In the genomic region with DNA sequence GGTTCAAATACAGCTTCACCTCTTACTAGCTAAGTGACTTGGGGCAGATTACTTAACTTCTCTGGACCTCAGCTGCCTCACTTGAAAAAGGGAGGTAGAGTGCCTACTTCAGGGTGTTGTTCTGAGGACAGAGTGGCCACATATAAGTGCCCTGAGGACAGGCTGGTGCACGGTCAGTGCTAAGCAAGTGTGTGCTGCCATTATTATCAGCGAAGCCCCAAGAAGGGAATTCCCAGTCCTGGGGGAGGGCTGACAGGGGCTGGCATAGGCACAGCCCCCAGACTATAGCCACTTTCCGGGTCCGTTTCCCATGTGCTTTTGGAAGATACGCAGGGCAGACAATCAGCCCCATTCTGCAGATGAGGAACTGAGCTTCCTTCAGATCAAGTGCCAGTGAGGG, we compare ENCODE assay signal across 11 cellular contexts. TPM values are rescaled to one million over a fixed set of nuclear protein-coding genes. Genes with fewer than 3 reads are reported as not detected.
A peak's percentile ranks its signal among the peaks of the same experiment; 100 is the strongest.
DNase-seq lines count a peak whose midpoint lies in the region; ATAC-seq and TF ChIP-seq lines count a peak whose summit lies in the region.
"Had no signal": no experiment of that assay in that cellular context is flagged by ENCODE, and none has a peak within 500 bp of the region (broad histone marks: within the 10 kb centered on the region; RNA-seq: fewer than 3 reads in every experiment).

No MANE protein-coding gene starts in this region.

- H3K27ac ChIP-seq in BLaER1 (no peak overlapping the region), RWPE1 (peak overlapping the region; percentile 99), esophagus squamous epithelium (peak overlapping the region; percentile 98 to 100 (median 99))

- H3K36me3 Mint-ChIP-seq in progenitor cell of endocrine pancreas (ENCODE audit: insufficient read depth): no peaks in the 10 kb centered on the region
- H3K36me3 Mint-ChIP-seq: WTC11 had no signal

- H3K27me3 ChIP-seq in BLaER1 (no peaks in the 10 kb centered on the region), esophagus squamous epithelium (no peaks in the 10 kb centered on the region)

- TF ChIP-seq POLR2A in esophagus squamous epithelium (IDR thresholded peaks at IDR 0.05): no peak

- H3K4me3 ChIP-seq in BLaER1: no peak overlapping the region
- H3K4me3 ChIP-seq in esophagus squamous epithelium: peak overlapping the region in 3 of 4 donors; percentile 79 to 100 (median 92)

- H3K36me3 ChIP-seq in BLaER1: peaks cover 25% of the 10 kb centered on the region; the same call in 1 of the 2 replicates
- no peaks in the 10 kb centered on the region for H3K36me3 ChIP-seq in esophagus squamous epithelium

- peak overlapping the region; percentile 99 for H3K27ac Mint-ChIP-seq in progenitor cell of endocrine pancreas

- H3K27me3 Mint-ChIP-seq in progenitor cell of endocrine pancreas: no peaks in the 10 kb centered on the region

- TF ChIP-seq CTCF in RWPE1 (conservative IDR thresholded peaks at IDR 0.05; ENCODE audit: low read depth) (no peak), esophagus squamous epithelium (IDR thresholded peaks at IDR 0.05) (no peak), progenitor cell of endocrine pancreas (IDR thresholded peaks at IDR 0.05; ENCODE audit: unreplicated experiment) (no peak)

- no peak overlapping the region for H3K4me3 Mint-ChIP-seq in progenitor cell of endocrine pancreas (ENCODE audit: low read depth)

- H3K4me1 Mint-ChIP-seq in progenitor cell of endocrine pancreas (ENCODE audit: low read depth): peaks cover 37% of the 10 kb centered on the region

- 20 to 85% methylated on average over 1 to 5 of the region's 5 CpGs for WGBS in esophagus squamous epithelium, 2 donors

- ATAC-seq in GM18519 (IDR thresholded peaks at IDR 0.05; ENCODE audit: low FRiP score, unreplicated experiment) (no peak), HG02938 (IDR thresholded peaks at IDR 0.05; ENCODE audit: unreplicated experiment) (no peak)
- ATAC-seq: WTC11 had no signal

- DNase-seq in RWPE1 (ENCODE audit: low spot score): no peak
- DNase-seq in esophagus squamous epithelium (lab: John Stamatoyannopoulos, UW): no peak
- DNase-seq in progenitor cell of endocrine pancreas (ENCODE audit: low spot score, unreplicated experiment): no peak
- no peak for DNase-seq in mucosa of gallbladder (ENCODE audit: low spot score)
- no peak for DNase-seq in NCI-H2227 (lab: John Stamatoyannopoulos, UW; ENCODE audit: unreplicated experiment)
- DNase-seq: effector memory CD4-positive, alpha-beta T cell; NCI-H2029 had no signal

- H3K4me1 ChIP-seq in BLaER1: peaks cover 73% of the 10 kb centered on the region
- peaks cover 44 to 93% (median 48%) of the 10 kb centered on the region in 3 donors for H3K4me1 ChIP-seq in esophagus squamous epithelium

- no peak overlapping the region; the same call in 1 of the 2 replicates for H3K9ac ChIP-seq in BLaER1

- no peaks in the 10 kb centered on the region for H3K9me3 Mint-ChIP-seq in progenitor cell of endocrine pancreas (ENCODE audit: low read depth)
- H3K9me3 Mint-ChIP-seq: WTC11 had no signal

- peak overlapping the region; percentile 80 for H3K4me2 ChIP-seq in BLaER1

- CTCF ChIA-PET in RWPE1 (lab: Yijun Ruan, JAX): interaction anchor here (0.7 to 4.0 kb wide), 2 partner anchors 25 to 40 kb away, joined by 4 to 19 read pairs; no protein-coding TSS in a partner anchor

- no peaks in the 10 kb centered on the region for H3K9me3 ChIP-seq in BLaER1
- H3K9me3 ChIP-seq in esophagus squamous epithelium: no peaks in the 10 kb centered on the region

- POLR2A ChIA-PET in RWPE1 (lab: Yijun Ruan, JAX; ENCODE audit: low non-redundant PET): interaction anchor here (0.5 to 0.6 kb wide), 2 partner anchors 18 to 28 kb away, joined by 3 to 5 read pairs; no protein-coding TSS in a partner anchor

- peaks cover 68% of the 10 kb centered on the region for H4K20me1 ChIP-seq in BLaER1

- intact Hi-C loops in esophagus squamous epithelium (cut with DNase I): loop anchor here (5.0 kb wide), 1 partner anchor 35 kb away; no protein-coding TSS in a partner anchor

RNA-seq across cellular contexts. Expression of a gene that starts 2.5 kb away (rescaled TPM):
- total RNA-seq in esophagus squamous epithelium: 10 to 100 TPM; 13.4 to 35.1 (median 28.5) TPM
- 26.8 and 28.4 TPM in 2 replicates for total RNA-seq in progenitor cell of endocrine pancreas
- 82.8 TPM for total RNA-seq in mucosa of gallbladder

RNA-seq across cellular contexts. Expression of a gene that starts 4.3 kb away (rescaled TPM):
- total RNA-seq in esophagus squamous epithelium (not detected), progenitor cell of endocrine pancreas (not detected in 2 replicates), mucosa of gallbladder (not detected)

RNA-seq across cellular contexts. Expression of a gene that starts 7.2 kb away (rescaled TPM):
- total RNA-seq in esophagus squamous epithelium: 10 to 100 TPM; 59.3 to 94.9 (median 78.2) TPM
- 195 and 210 TPM in 2 replicates for total RNA-seq in progenitor cell of endocrine pancreas
- 133 TPM for total RNA-seq in mucosa of gallbladder

RNA-seq across cellular contexts. Expression of a gene that starts 32.1 kb away (rescaled TPM):
- total RNA-seq in esophagus squamous epithelium (1 to 10 TPM; 2.4 to 7.2 (median 4.6) TPM), progenitor cell of endocrine pancreas (17.2 and 19.1 TPM in 2 replicates), mucosa of gallbladder (10.0 TPM)

RNA-seq across cellular contexts. Expression of a gene that starts 37.6 kb away (rescaled TPM):
- total RNA-seq in esophagus squamous epithelium (10 to 100 TPM in 1 of 4 donors, 1 to 10 TPM in 3; 2.7 to 18.1 (median 6.1) TPM), progenitor cell of endocrine pancreas (4.5 and 5.1 TPM in 2 replicates), mucosa of gallbladder (2.7 TPM)
